ENCODE assay signal across 8 cellular contexts in the genomic region with DNA sequence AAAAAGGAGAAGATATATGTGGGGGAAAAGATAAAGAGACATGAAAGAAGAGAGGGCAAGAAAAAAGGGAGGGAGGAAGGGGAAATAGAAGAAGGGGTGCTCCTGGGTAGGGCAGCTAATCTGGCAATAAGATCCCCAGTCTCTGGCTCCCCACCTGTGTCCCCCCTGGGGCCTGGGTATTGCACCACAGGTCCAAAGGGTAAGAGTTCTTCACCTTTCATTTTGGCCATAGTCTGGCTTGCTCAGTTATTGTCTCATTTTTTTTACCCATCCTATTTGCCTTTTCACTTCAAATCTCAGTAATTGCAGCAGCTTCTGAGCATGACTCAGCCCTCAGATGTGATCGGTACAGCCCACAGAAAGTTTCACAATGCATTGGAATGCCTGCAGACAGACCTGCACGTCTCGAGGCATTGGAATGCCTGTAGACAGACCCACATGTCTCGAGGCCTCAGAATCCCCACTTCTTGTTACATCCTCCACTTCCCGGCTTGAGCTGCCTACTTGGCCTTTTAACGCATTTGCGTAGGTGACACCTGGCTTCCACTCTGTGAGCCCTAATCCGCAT.
DNase-seq lines count a peak whose midpoint lies in the region; ATAC-seq and TF ChIP-seq lines count a peak whose summit lies in the region.

No MANE protein-coding gene starts in this region.

- no peaks in the 10 kb centered on the region for H3K27me3 ChIP-seq in RWPE2 (ENCODE audit: insufficient read depth, poor library complexity, severe bottlenecking)

- H3K9me3 ChIP-seq in RWPE2 (ENCODE audit: severe bottlenecking) = no peaks in the 10 kb centered on the region

- H3K36me3 ChIP-seq in RWPE2 (ENCODE audit: low read depth) = no peaks in the 10 kb centered on the region

- TF ChIP-seq CTCF in RWPE2 (IDR thresholded peaks at IDR 0.05; ENCODE audit: poor library complexity, severe bottlenecking) = no peak

- no peak overlapping the region for H3K4me3 ChIP-seq in RWPE2 (ENCODE audit: severe bottlenecking)

- peak; percentile 97 for ATAC-seq in RWPE2 (ENCODE audit: low read depth)
- ATAC-seq in HG03159 (IDR thresholded peaks at IDR 0.05; ENCODE audit: unreplicated experiment) = no peak

- peaks cover 40% of the 10 kb centered on the region for H3K4me1 ChIP-seq in RWPE2 (ENCODE audit: insufficient read depth, poor library complexity, severe bottlenecking)

- H3K27ac ChIP-seq in RWPE2 (ENCODE audit: poor library complexity, severe bottlenecking) = peak overlapping the region; percentile 84

- peak; percentile 29 for DNase-seq in SIG-M5 treated with dmso at 0.1 percent for 504 hours (lab: John Stamatoyannopoulos, UW; ENCODE audit: unreplicated experiment)
- DNase-seq in SIG-M5 (lab: John Stamatoyannopoulos, UW) = no peak
- DNase-seq in RWPE2 (ENCODE audit: low spot score) = peak; percentile 88
- peak; percentile 90 for DNase-seq in fibroblast of the conjunctiva (ENCODE audit: low read depth)
- peak; percentile 7 to 29 (median 14) for DNase-seq in stimulated activated CD4-positive, alpha-beta T cell treated with anti-CD3 and anti-CD28 coated beads, TNF-alpha, amount 100 ng/mL, for 48 hours (ENCODE audit: low read depth in 3 of 3)
- DNase-seq in NCI-H1092 (lab: John Stamatoyannopoulos, UW) = no peak
- no peak for DNase-seq in NCI-H748 treated with DMSO at 0.1 percent for 48 hours (lab: John Stamatoyannopoulos, UW)

Comparison
In these comparisons a context has a peak if more than half of its experiments do, and no peak if none do; other contexts are left out.
1. DNase-seq: peak in SIG-M5 treated with dmso at 0.1 percent for 504 hours (single experiment), RWPE2 (single experiment), fibroblast of the conjunctiva (single experiment) and stimulated activated CD4-positive, alpha-beta T cell treated with anti-CD3 and anti-CD28 coated beads, TNF-alpha, amount 100 ng/mL, for 48 hours (3 of 3); none in SIG-M5 (single experiment), NCI-H1092 (single experiment) and NCI-H748 treated with DMSO at 0.1 percent for 48 hours (single experiment).